30 cellular contexts compared by ENCODE assay signal in genomic region chr12:57003395-57003794, GRCh38. TPM values are rescaled to one million over a fixed set of nuclear protein-coding genes. Genes with fewer than 3 reads are reported as not detected.
DNase-seq lines count a peak whose midpoint lies in the region; ATAC-seq and TF ChIP-seq lines count a peak whose summit lies in the region.
"Had no signal": no experiment of that assay in that cellular context is flagged by ENCODE, and none has a peak within 500 bp of the region (broad histone marks: within the 10 kb centered on the region; RNA-seq: fewer than 3 reads in every experiment).

No MANE protein-coding gene starts in this region.

- H3K9me3 ChIP-seq in spleen: no peaks in the 10 kb centered on the region
- H3K9me3 ChIP-seq: BE2C, BLaER1 had no signal

- TF ChIP-seq CTCF in activated B cell treated with CpG ODN at 0.5 μM for 24 hours (IDR thresholded peaks at IDR 0.05) (no peak), nephron (IDR thresholded peaks at IDR 0.05; ENCODE audit: unreplicated experiment in 3 of 3) (no peak), progenitor cell of endocrine pancreas (IDR thresholded peaks at IDR 0.05; ENCODE audit: unreplicated experiment) (no peak), spleen (IDR thresholded peaks at IDR 0.05 in 8 of 11, conservative IDR thresholded peaks at IDR 0.05 in 3 of 11) (no peak), HFFc6 (IDR thresholded peaks at IDR 0.05) (no peak)

- H3K27ac Mint-ChIP-seq in activated B cell treated with CpG ODN at 0.5 μM for 24 hours (no peak overlapping the region), nephron (no peak overlapping the region), progenitor cell of endocrine pancreas (peak overlapping the region; percentile 65), HFFc6 (no peak overlapping the region)
- no peak overlapping the region for H3K27ac Mint-ChIP-seq in activated CD4-positive, alpha-beta memory T cell treated with anti-CD3 and anti-CD28 coated beads for 36 hours

- no peak for ATAC-seq in activated B cell treated with CpG ODN at 0.5 μM for 24 hours (ENCODE audit: low read depth)
- ATAC-seq in HG03378 (IDR thresholded peaks at IDR 0.05; ENCODE audit: unreplicated experiment): no peak
- ATAC-seq: GM12878 had no signal

- no peaks in the 10 kb centered on the region for H3K27me3 ChIP-seq in spleen (replicated peaks in 1 of 7)
- H3K27me3 ChIP-seq: BE2C, BLaER1 had no signal

- POLR2A ChIA-PET in activated B cell treated with CpG ODN at 0.5 μM for 24 hours (lab: Charles Lee): interaction anchor here (1.1 to 3.8 kb wide), 2 partner anchors 16 to 108 kb away, joined by 3 to 30 read pairs; partner anchors contain the start of gene STAT6
- POLR2A ChIA-PET in activated CD4-positive, alpha-beta memory T cell treated with anti-CD3 and anti-CD28 coated beads for 36 hours (lab: Charles Lee): no interaction called here

- 88 to 96% (median 93%) methylated on average over 13 of the region's 13 CpGs for WGBS in spleen, 5 donors

- no peak for TF ChIP-seq POLR2A in spleen (IDR thresholded peaks at IDR 0.05)

- H3K4me3 ChIP-seq in spleen: no peak overlapping the region
- H3K4me3 ChIP-seq: BLaER1, GM12878 had no signal

- H3K27me3 Mint-ChIP-seq in activated B cell treated with CpG ODN at 0.5 μM for 24 hours: no peaks in the 10 kb centered on the region
- peaks cover 4% of the 10 kb centered on the region for H3K27me3 Mint-ChIP-seq in nephron (ENCODE audit: low read depth)
- no peaks in the 10 kb centered on the region for H3K27me3 Mint-ChIP-seq in progenitor cell of endocrine pancreas
- peaks cover 2% of the 10 kb centered on the region; the same call in 1 of the 2 replicates for H3K27me3 Mint-ChIP-seq in HFFc6 (ENCODE audit: insufficient read depth)
- no peaks in the 10 kb centered on the region for H3K27me3 Mint-ChIP-seq in activated CD4-positive, alpha-beta memory T cell treated with anti-CD3 and anti-CD28 coated beads for 36 hours
- H3K27me3 Mint-ChIP-seq: CD4-positive, alpha-beta memory T cell; CD4-positive, CD25-positive, alpha-beta regulatory T cell; CD8-positive, alpha-beta memory T cell had no signal

- H3K36me3 Mint-ChIP-seq in activated B cell treated with CpG ODN at 0.5 μM for 24 hours (ENCODE audit: low read depth): peaks cover 53% of the 10 kb centered on the region
- peaks cover 58% of the 10 kb centered on the region for H3K36me3 Mint-ChIP-seq in nephron (ENCODE audit: low read depth)
- peaks cover 20% of the 10 kb centered on the region for H3K36me3 Mint-ChIP-seq in progenitor cell of endocrine pancreas (ENCODE audit: insufficient read depth)
- H3K36me3 Mint-ChIP-seq in HFFc6 (ENCODE audit: low read depth): peaks cover 15% of the 10 kb centered on the region
- H3K36me3 Mint-ChIP-seq in activated CD4-positive, alpha-beta memory T cell treated with anti-CD3 and anti-CD28 coated beads for 36 hours: peaks cover 42% of the 10 kb centered on the region

- H3K4me1 Mint-ChIP-seq in activated B cell treated with CpG ODN at 0.5 μM for 24 hours (peaks cover 59% of the 10 kb centered on the region), nephron (peaks cover 53% of the 10 kb centered on the region), progenitor cell of endocrine pancreas (ENCODE audit: low read depth) (peaks cover 21% of the 10 kb centered on the region), HFFc6 (ENCODE audit: low read depth) (peaks cover 66% of the 10 kb centered on the region)
- H3K4me1 Mint-ChIP-seq in activated CD4-positive, alpha-beta memory T cell treated with anti-CD3 and anti-CD28 coated beads for 36 hours (ENCODE audit: low read depth): peaks cover 79% of the 10 kb centered on the region

- DNase-seq in activated B cell treated with CpG ODN at 0.5 μM for 24 hours (no peak), progenitor cell of endocrine pancreas (ENCODE audit: low spot score, unreplicated experiment) (no peak), spleen (peak; percentile 54), HFFc6 (no peak), Kasumi-1 (lab: John Stamatoyannopoulos, UW) (no peak)
- DNase-seq in activated CD4-positive, alpha-beta memory T cell treated with anti-CD3 and anti-CD28 coated beads for 36 hours: no peak
- DNase-seq: 8988T; ACHN; BE2C; C1 segment of cervical spinal cord; CD4-positive, alpha-beta memory T cell; CD4-positive, CD25-positive, alpha-beta regulatory T cell; CD8-positive, alpha-beta memory T cell; COR-L47; DMS 273 treated with DMSO at 0.1 percent for 48 hours; DMS153; DMS53; DMS79; DND-41; EL; GDM1 had no signal

- intact Hi-C loops in activated B cell treated with CpG ODN at 0.5 μM for 24 hours (cut with micrococcal nuclease): no loop called here
- intact Hi-C loops in spleen (cut with DNase I; ENCODE audit: low total_unique reads): no loop called here
- intact Hi-C loops in activated CD4-positive, alpha-beta memory T cell treated with anti-CD3 and anti-CD28 coated beads for 36 hours (cut with micrococcal nuclease): no loop called here

- peak overlapping the region; percentile 32 for H3K4me3 Mint-ChIP-seq in activated B cell treated with CpG ODN at 0.5 μM for 24 hours
- peak overlapping the region; percentile 51 to 95 (median 56) for H3K4me3 Mint-ChIP-seq in nephron
- H3K4me3 Mint-ChIP-seq in progenitor cell of endocrine pancreas (ENCODE audit: low read depth): no peak overlapping the region
- H3K4me3 Mint-ChIP-seq in HFFc6: no peak overlapping the region
- H3K4me3 Mint-ChIP-seq in activated CD4-positive, alpha-beta memory T cell treated with anti-CD3 and anti-CD28 coated beads for 36 hours: no peak overlapping the region
- H3K4me3 Mint-ChIP-seq: CD14-positive monocyte had no signal

- H3K27ac ChIP-seq in spleen: no peak overlapping the region
- H3K27ac ChIP-seq: BLaER1 had no signal

- H3K36me3 ChIP-seq in spleen: peaks cover 3 to 57% (median 28%) of the 10 kb centered on the region in 6 donors

- no peaks in the 10 kb centered on the region for H3K9me3 Mint-ChIP-seq in activated B cell treated with CpG ODN at 0.5 μM for 24 hours
- no peaks in the 10 kb centered on the region for H3K9me3 Mint-ChIP-seq in nephron
- no peaks in the 10 kb centered on the region for H3K9me3 Mint-ChIP-seq in progenitor cell of endocrine pancreas (ENCODE audit: low read depth)
- no peaks in the 10 kb centered on the region for H3K9me3 Mint-ChIP-seq in HFFc6
- H3K9me3 Mint-ChIP-seq in activated CD4-positive, alpha-beta memory T cell treated with anti-CD3 and anti-CD28 coated beads for 36 hours: no peaks in the 10 kb centered on the region
- H3K9me3 Mint-ChIP-seq: CD14-positive monocyte; CD4-positive, alpha-beta memory T cell; CD4-positive, CD25-positive, alpha-beta regulatory T cell; CD8-positive, alpha-beta memory T cell had no signal

- CTCF ChIA-PET in activated B cell treated with CpG ODN at 0.5 μM for 24 hours (lab: Charles Lee): interaction anchor here (1.1 to 9.6 kb wide), 5 partner anchors 13 to 108 kb away, joined by 3 to 89 read pairs (median 6); partner anchors contain the start of genes STAT6 and TAC3
- CTCF ChIA-PET in activated CD4-positive, alpha-beta memory T cell treated with anti-CD3 and anti-CD28 coated beads for 36 hours (lab: Charles Lee): interaction anchor here (0.8 to 13.7 kb wide), 11 partner anchors 14 to 249 kb away, joined by 3 to 206 read pairs (median 18); partner anchors contain the start of genes STAT6 and TAC3

- peaks cover 43 to 96% (median 84%) of the 10 kb centered on the region in 6 donors for H3K4me1 ChIP-seq in spleen
- H3K4me1 ChIP-seq: BE2C had no signal

RNA-seq across cellular contexts. Expression of gene ZBTB39, which starts 3.0 kb away (rescaled TPM):
- total RNA-seq in activated B cell treated with CpG ODN at 0.5 μM for 24 hours (12.6 and 13.3 TPM in 2 replicates), progenitor cell of endocrine pancreas (20.7 and 20.8 TPM in 2 replicates), spleen (10 to 100 TPM in 6 of 7 donors, 1 to 10 TPM in 1; 8.7 to 15.7 (median 11.9) TPM)
- 1 to 10 TPM; 1.7 to 3.3 (median 2.0) TPM for polyA plus RNA-seq in spleen
- total RNA-seq in HFFc6 (2021; fragmentation: NEBNext Ultra II Directional; extraction: Animal tissue kit (Norgen Biotek cat#: 25700)): 1 to 10 TPM; 3.6 to 4.6 (median 3.9) TPM
- 1 to 10 TPM; 5.5 to 5.7 TPM for total RNA-seq in activated CD4-positive, alpha-beta memory T cell treated with anti-CD3 and anti-CD28 coated beads for 36 hours

RNA-seq across cellular contexts. Expression of gene TAC3, which starts 12.9 kb away (rescaled TPM):
- not detected in 2 replicates for total RNA-seq in activated B cell treated with CpG ODN at 0.5 μM for 24 hours
- 4.1 and 5.3 TPM in 2 replicates for total RNA-seq in progenitor cell of endocrine pancreas
- not detected for total RNA-seq in spleen
- polyA plus RNA-seq in spleen: under 1 TPM in 2 of 3 donors, not detected in 1; 0.11 to 0.20 TPM
- not detected for total RNA-seq in HFFc6 (2021; fragmentation: NEBNext Ultra II Directional; extraction: Animal tissue kit (Norgen Biotek cat#: 25700))
- total RNA-seq in activated CD4-positive, alpha-beta memory T cell treated with anti-CD3 and anti-CD28 coated beads for 36 hours: not detected
- total RNA-seq: A673; CD4-positive, alpha-beta memory T cell; CD4-positive, CD25-positive, alpha-beta regulatory T cell; CD8-positive, alpha-beta memory T cell; GM12878 had no signal
- polyA plus RNA-seq: CD14-positive monocyte; CD4-positive, CD25-positive, alpha-beta regulatory T cell; CD8-positive, alpha-beta memory T cell had no signal

RNA-seq across cellular contexts. Expression of gene RDH16, which starts 46.0 kb away (rescaled TPM):
- total RNA-seq in activated B cell treated with CpG ODN at 0.5 μM for 24 hours (0.47 and 0.76 TPM in 2 replicates), progenitor cell of endocrine pancreas (0.87 and 0.98 TPM in 2 replicates), spleen (1 to 10 TPM in 6 of 7 donors, under 1 TPM in 1; 0.94 to 3.9 (median 2.6) TPM)
- polyA plus RNA-seq in spleen: 1 to 10 TPM in 2 of 3 donors, under 1 TPM in 1; 0.86 to 3.0 (median 2.3) TPM
- not detected for total RNA-seq in HFFc6 (2021; fragmentation: NEBNext Ultra II Directional; extraction: Animal tissue kit (Norgen Biotek cat#: 25700))
- under 1 TPM; 0.26 to 0.46 TPM for total RNA-seq in activated CD4-positive, alpha-beta memory T cell treated with anti-CD3 and anti-CD28 coated beads for 36 hours
- total RNA-seq: G401 had no signal
- polyA plus RNA-seq: CD14-positive monocyte had no signal

RNA-seq across cellular contexts. Expression of gene MYO1A, which starts 46.5 kb away (rescaled TPM):
- total RNA-seq in activated B cell treated with CpG ODN at 0.5 μM for 24 hours: 0.39 and 0.71 TPM in 2 replicates
- 1.2 and 1.6 TPM in 2 replicates for total RNA-seq in progenitor cell of endocrine pancreas
- 1 to 10 TPM in 1 of 7 donors, under 1 TPM in 5, not detected in 1; 0.14 to 1.4 (median 0.48) TPM for total RNA-seq in spleen
- under 1 TPM; 0.12 to 0.22 (median 0.20) TPM for polyA plus RNA-seq in spleen
- under 1 TPM in 1 of 6 experiments, not detected in 5; 0.23 TPM for total RNA-seq in HFFc6 (2021; fragmentation: NEBNext Ultra II Directional; extraction: Animal tissue kit (Norgen Biotek cat#: 25700))
- total RNA-seq in activated CD4-positive, alpha-beta memory T cell treated with anti-CD3 and anti-CD28 coated beads for 36 hours: under 1 TPM; 0.61 to 0.97 TPM
- total RNA-seq: Daoy, G401 had no signal
- polyA plus RNA-seq: AG04450; CD4-positive, alpha-beta memory T cell had no signal

Comparison
In these comparisons a context has a peak if more than half of its experiments do, and no peak if none do; other contexts are left out.
1. H3K4me3 Mint-ChIP-seq: peak in activated B cell treated with CpG ODN at 0.5 μM for 24 hours (single experiment) and nephron (3 of 3); none in progenitor cell of endocrine pancreas (single experiment), HFFc6 (single experiment) and activated CD4-positive, alpha-beta memory T cell treated with anti-CD3 and anti-CD28 coated beads for 36 hours (single experiment).